Comparison of ENCODE assay signal across 1 cellular context in the genomic region with DNA sequence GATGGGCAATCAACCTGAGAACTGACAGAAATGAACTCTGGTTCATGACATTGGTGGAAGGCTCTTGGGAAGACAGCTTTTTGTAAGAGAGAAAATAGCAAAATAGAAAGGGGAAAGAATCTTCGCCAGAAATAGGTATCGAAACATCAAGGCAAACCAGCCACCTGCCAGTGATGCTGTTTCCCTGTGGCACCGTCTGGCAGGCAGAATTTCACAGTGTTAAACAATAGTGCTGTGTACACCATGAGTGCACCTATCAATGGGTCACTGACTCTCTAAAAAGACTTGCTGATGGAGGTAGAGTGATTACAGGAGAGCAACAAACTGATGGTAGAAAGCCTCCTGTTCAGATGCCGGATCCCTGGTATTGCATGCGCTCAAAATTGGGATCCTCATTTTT.
TF ChIP-seq lines count a peak whose summit lies in the region.

No MANE protein-coding gene starts in this region.

TF ChIP-seq in GM23338, 12 proteins besides CTCF, POLR2A, EP300 and RAD21 (continued from another document):
- TF ChIP-seq ZNF114 (CRISPR knock-in tag; IDR thresholded peaks at IDR 0.05) (no peak), CREB1 (CRISPR knock-in tag; IDR thresholded peaks at IDR 0.05; ENCODE audit: low read depth) (no peak)
